Comparison of ENCODE assay signal across 8 cellular contexts in the genomic region with DNA sequence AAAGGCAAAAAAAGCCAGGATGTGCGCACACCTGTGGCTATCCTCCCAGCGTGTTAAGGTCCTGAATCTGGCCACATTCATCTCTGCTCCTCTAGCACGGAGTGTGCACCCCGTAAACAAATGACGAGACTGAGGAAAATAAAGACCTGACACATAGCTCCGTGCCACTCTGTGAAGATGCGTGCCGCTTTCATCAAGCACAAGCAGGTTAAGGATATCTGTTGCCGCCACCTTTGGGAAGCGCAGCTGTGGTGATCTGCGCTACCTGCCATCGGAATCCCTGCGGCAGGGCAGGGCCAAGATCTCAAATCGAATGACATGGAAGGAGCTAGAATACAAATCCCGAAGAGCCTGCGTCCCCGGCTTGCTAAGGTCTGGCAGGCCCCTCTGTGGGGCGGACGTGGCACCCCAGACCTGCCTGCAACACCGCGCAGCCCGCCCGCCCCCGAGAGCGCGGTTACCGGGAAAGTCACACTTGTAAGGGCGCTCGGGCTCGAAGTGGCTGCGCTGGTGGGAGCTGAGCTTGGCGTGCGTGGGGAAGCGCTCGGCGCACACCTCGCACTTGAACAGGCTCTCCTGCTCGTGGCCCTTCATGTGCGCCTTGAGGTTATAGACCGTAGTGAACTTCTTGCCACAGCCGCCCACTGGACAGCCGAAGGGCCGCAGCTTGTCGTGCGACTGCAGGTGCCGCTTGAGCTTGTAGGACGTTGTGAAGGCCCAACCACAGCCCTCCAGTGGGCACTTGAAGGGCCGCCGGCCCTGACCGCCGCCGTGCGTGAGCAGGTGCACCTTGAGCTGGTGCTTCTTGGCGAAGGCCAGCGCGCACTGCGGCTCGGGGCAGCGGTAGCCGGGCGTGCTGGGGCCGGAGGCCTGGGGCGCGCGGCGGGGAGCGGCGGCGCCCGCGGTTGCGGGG. TPM values are rescaled to one million over a fixed set of nuclear protein-coding genes. Genes with fewer than 3 reads are reported as not detected.
DNase-seq lines count a peak whose midpoint lies in the region; ATAC-seq and TF ChIP-seq lines count a peak whose summit lies in the region.

No MANE protein-coding gene starts in this region.

- H3K36me3 ChIP-seq in breast epithelium = no peaks in the 10 kb centered on the region

- H3K4me1 ChIP-seq in breast epithelium = peaks cover 4 to 20% of the 10 kb centered on the region in 2 donors

- peak overlapping the region; percentile 58 to 76 (median 74) for H3K4me3 ChIP-seq in breast epithelium

- no peaks in the 10 kb centered on the region for H3K9me3 ChIP-seq in breast epithelium

- no peaks in the 10 kb centered on the region for H3K27me3 ChIP-seq in breast epithelium
- H3K27me3 ChIP-seq in layer of hippocampus (ENCODE audit: control insufficient read depth, insufficient read depth, low read length) = no peaks in the 10 kb centered on the region

- peak; percentile 22 for DNase-seq in DMS79 treated with DMSO at 0.1 percent for 48 hours (lab: John Stamatoyannopoulos, UW)
- DNase-seq in SW480 (ENCODE audit: low spot score) = peak; percentile 62
- peak in 1 of 2 donors; percentile 38 for DNase-seq in breast epithelium (ENCODE audit: low spot score in 2 of 2)
- peak; percentile 35 to 44 for DNase-seq in stimulated activated CD4-positive, alpha-beta T cell treated with anti-CD3 and anti-CD28 coated beads, Interleukin-4, amount 100 ng/mL, for 4 hours
- no peak for DNase-seq in GDM1 (lab: John Stamatoyannopoulos, UW)

- intact Hi-C loops in breast epithelium (cut with DNase I; ENCODE audit: low total_unique reads) = loop anchor here (10.0 kb wide), 1 partner anchor 310 kb away; no protein-coding TSS in a partner anchor

- peak; percentile 24 for ATAC-seq in GM19397 (IDR thresholded peaks at IDR 0.05; ENCODE audit: unreplicated experiment)
- ATAC-seq in HG03442 (IDR thresholded peaks at IDR 0.05; ENCODE audit: unreplicated experiment) = peak; percentile 10

- TF ChIP-seq CTCF in breast epithelium (IDR thresholded peaks at IDR 0.05) = peak in 1 of 3 donors; percentile 25

- no peak for TF ChIP-seq POLR2A in breast epithelium (IDR thresholded peaks at IDR 0.05)

- H3K27ac ChIP-seq in breast epithelium (peak overlapping the region; percentile 94 to 98), layer of hippocampus (ENCODE audit: low read depth, low read length) (peak overlapping the region; percentile 68)

RNA-seq across cellular contexts. Expression of gene ZXDC, which starts 0.9 kb away (rescaled TPM):
- total RNA-seq in breast epithelium = 10 to 100 TPM; 37.6 to 42.4 (median 39.0) TPM

RNA-seq across cellular contexts. Expression of gene UROC1, which starts 42.8 kb away (rescaled TPM):
- total RNA-seq in breast epithelium = not detected

RNA-seq across cellular contexts. Expression of gene CHST13, which starts 49.2 kb away (rescaled TPM):
- total RNA-seq in breast epithelium = under 1 TPM in 2 of 3 donors, not detected in 1; 0.29 to 0.80 TPM
